Comparison of ENCODE assay signal across 17 cellular contexts in genomic region chr17:66365204-66365524, GRCh38.
A peak's percentile ranks its signal among the peaks of the same experiment; 100 is the strongest.
DNase-seq lines count a peak whose midpoint lies in the region; ATAC-seq and FAIRE-seq lines count a peak whose summit lies in the region.
"Had no signal": no experiment of that assay in that cellular context is flagged by ENCODE, and none has a peak within 500 bp of the region (broad histone marks: within the 10 kb centered on the region; RNA-seq: fewer than 3 reads in every experiment).

No MANE protein-coding gene starts in this region.

- no peak overlapping the region for H3K27ac ChIP-seq in neuronal stem cell (replicated peaks; ENCODE audit: low read length)
- H3K27ac ChIP-seq: A549, HL-60 had no signal

- H3K18ac ChIP-seq in neuronal stem cell (ENCODE audit: low read length), result no peak overlapping the region

- WGBS in neuronal stem cell (ENCODE audit: extremely low coverage in 2 of 2, insufficient read length in 2 of 2, insufficient replicate concordance in 1 of 2), 2 donors, result no CpG with 5 or more reads among the region's 3 CpGs

- H2AFZ ChIP-seq in neuronal stem cell (ENCODE audit: low read length), result no peak overlapping the region

- H4K91ac ChIP-seq in neuronal stem cell (ENCODE audit: low read depth, low read length, poor library complexity), result no peak overlapping the region

- H3K9ac ChIP-seq in neuronal stem cell (ENCODE audit: low read depth, low read length, poor library complexity), result no peak overlapping the region

- H3K23ac ChIP-seq in neuronal stem cell (ENCODE audit: low read depth, low read length, poor library complexity), result no peak overlapping the region

- H2BK120ac ChIP-seq in neuronal stem cell (ENCODE audit: low read depth, low read length), result no peak overlapping the region

- CTCF ChIA-PET in activated CD4-positive, alpha-beta T cell treated with anti-CD3 and anti-CD28 coated beads for 36 hours (lab: Charles Lee), result no interaction called here

- no peak overlapping the region for H3K14ac ChIP-seq in neuronal stem cell (ENCODE audit: low read length)

- no peak overlapping the region for H3K4me2 ChIP-seq in neuronal stem cell (ENCODE audit: insufficient read depth, low read length, poor library complexity, severe bottlenecking)
- H3K4me2 ChIP-seq: A549 had no signal

- no peak overlapping the region for H2BK15ac ChIP-seq in neuronal stem cell (ENCODE audit: low read length)

- H3K27ac Mint-ChIP-seq in activated CD4-positive, alpha-beta T cell treated with anti-CD3 and anti-CD28 coated beads for 36 hours, result peak overlapping the region; percentile 83

- intact Hi-C loops in activated CD4-positive, alpha-beta T cell treated with anti-CD3 and anti-CD28 coated beads for 36 hours (cut with DNase I, micrococcal nuclease), result no loop called here

- H3K36me3 Mint-ChIP-seq in activated CD4-positive, alpha-beta T cell treated with anti-CD3 and anti-CD28 coated beads for 36 hours (ENCODE audit: low read depth), result peaks cover 14% of the 10 kb centered on the region

- peaks cover 87% of the 10 kb centered on the region for H3K4me1 Mint-ChIP-seq in activated CD4-positive, alpha-beta T cell treated with anti-CD3 and anti-CD28 coated beads for 36 hours

- no peak overlapping the region for H3K4ac ChIP-seq in neuronal stem cell (ENCODE audit: low read length)

- H4K8ac ChIP-seq in neuronal stem cell (ENCODE audit: low read depth, low read length), result no peak overlapping the region

- H3K9me3 ChIP-seq in neuronal stem cell (replicated peaks in 1 of 2; ENCODE audit: control insufficient read depth in 2 of 2, insufficient read depth in 1 of 2, low read depth in 1 of 2, low read length in 2 of 2), result no peaks in the 10 kb centered on the region
- H3K9me3 ChIP-seq: A549, body of pancreas, tibial nerve had no signal

- H3K4me3 ChIP-seq in neuronal stem cell (ENCODE audit: low read length in 2 of 2), result no peak overlapping the region
- H3K4me3 ChIP-seq: A549, body of pancreas, tibial nerve had no signal

- peaks cover 1 to 16% of the 10 kb centered on the region in 2 donors for H3K4me1 ChIP-seq in neuronal stem cell (ENCODE audit: control insufficient read depth in 2 of 2, insufficient read depth in 1 of 2, low read depth in 1 of 2, low read length in 2 of 2)

- DNase-seq in activated CD4-positive, alpha-beta T cell treated with anti-CD3 and anti-CD28 coated beads for 36 hours, result no peak
- no peak for DNase-seq in activated CD4-positive, alpha-beta T cell treated with anti-CD3 and anti-CD28 coated beads for 1 hour
- DNase-seq in OCI-M1 (lab: John Stamatoyannopoulos, UW), result peak; percentile 5
- DNase-seq in amniotic epithelial cell (ENCODE audit: low read depth), result peak; percentile 78
- DNase-seq in neuronal stem cell (ENCODE audit: low spot score), result peak; percentile 59
- DNase-seq in GM19239 (ENCODE audit: insufficient read length, low spot score), result no peak
- DNase-seq in NCI-H1092 (lab: John Stamatoyannopoulos, UW), result no peak
- DNase-seq: body of pancreas, foreskin melanocyte, mesendoderm, PC-3, posterior cingulate gyrus had no signal

- H3K4me3 Mint-ChIP-seq in activated CD4-positive, alpha-beta T cell treated with anti-CD3 and anti-CD28 coated beads for 36 hours, result peak overlapping the region; percentile 33

- H3K27me3 ChIP-seq in neuronal stem cell (ENCODE audit: control insufficient read depth in 3 of 3, insufficient read depth in 3 of 3, low read depth in 1 of 3, low read length in 3 of 3), result peaks cover 0 to 40% (median 6%) of the 10 kb centered on the region in 3 experiments
- H3K27me3 ChIP-seq: body of pancreas, tibial nerve had no signal

- ATAC-seq in activated CD4-positive, alpha-beta T cell treated with anti-CD3 and anti-CD28 coated beads for 36 hours, result no peak
- no peak for ATAC-seq in HG03378 (IDR thresholded peaks at IDR 0.05; ENCODE audit: unreplicated experiment)
- ATAC-seq: body of pancreas, PC-3 had no signal

- H2AK5ac ChIP-seq in neuronal stem cell (ENCODE audit: low read depth, low read length), result no peak overlapping the region

- H3K9me3 Mint-ChIP-seq in activated CD4-positive, alpha-beta T cell treated with anti-CD3 and anti-CD28 coated beads for 36 hours (ENCODE audit: low read depth), result no peaks in the 10 kb centered on the region

- no peak for FAIRE-seq in GM19239 (lab: Jason Lieb, UNC)
- FAIRE-seq: A549, H54 had no signal

- POLR2A ChIA-PET in activated CD4-positive, alpha-beta T cell treated with anti-CD3 and anti-CD28 coated beads for 36 hours (lab: Charles Lee), result no interaction called here

- no peaks in the 10 kb centered on the region for H3K27me3 Mint-ChIP-seq in activated CD4-positive, alpha-beta T cell treated with anti-CD3 and anti-CD28 coated beads for 36 hours

- H2BK12ac ChIP-seq in neuronal stem cell (ENCODE audit: low read length), result no peak overlapping the region

- H3K36me3 ChIP-seq in neuronal stem cell (replicated peaks in 1 of 2; ENCODE audit: control insufficient read depth in 2 of 2, insufficient read depth in 2 of 2, low read length in 2 of 2), result no peaks in the 10 kb centered on the region
- H3K36me3 ChIP-seq: tibial nerve had no signal

- H2BK5ac ChIP-seq in neuronal stem cell (ENCODE audit: low read length), result no peak overlapping the region

- no peaks in the 10 kb centered on the region for H3K79me1 ChIP-seq in neuronal stem cell (ENCODE audit: low read depth, low read length)

Comparison
In these comparisons a context has a peak if more than half of its experiments do, and no peak if none do; other contexts are left out.
1. DNase-seq: peak in OCI-M1 (single experiment), amniotic epithelial cell (single experiment) and neuronal stem cell (single experiment); none in activated CD4-positive, alpha-beta T cell treated with anti-CD3 and anti-CD28 coated beads for 36 hours (single experiment), activated CD4-positive, alpha-beta T cell treated with anti-CD3 and anti-CD28 coated beads for 1 hour (single experiment), GM19239 (single experiment) and NCI-H1092 (single experiment).